ENCODE assay signal across 10 cellular contexts in genomic region chr2:156320491-156320896, GRCh38. TPM values are rescaled to one million over a fixed set of nuclear protein-coding genes. Genes with fewer than 3 reads are reported as not detected.
A peak's percentile ranks its signal among the peaks of the same experiment; 100 is the strongest.
DNase-seq lines count a peak whose midpoint lies in the region; ATAC-seq lines count a peak whose summit lies in the region.
"Had no signal": no experiment of that assay in that cellular context is flagged by ENCODE, and none has a peak within 500 bp of the region (broad histone marks: within the 10 kb centered on the region; RNA-seq: fewer than 3 reads in every experiment).

No MANE protein-coding gene starts in this region.

- DNase-seq in GM03348 (ENCODE audit: low spot score) (peak; percentile 30), adipocyte (ENCODE audit: low read depth) (peak; percentile 42), NCI-H2171 (lab: John Stamatoyannopoulos, UW) (no peak), NCI-H345 (lab: John Stamatoyannopoulos, UW) (no peak), NCI-H146 (lab: John Stamatoyannopoulos, UW) (no peak)
- DNase-seq: activated CD4-positive, alpha-beta T cell treated with anti-CD3 and anti-CD28 coated beads, Interleukin-2, amount 50 U/mL, for 4 hours had no signal

- H3K36me3 ChIP-seq in adipocyte (ENCODE audit: control insufficient read depth, insufficient read depth, low read length, severe bottlenecking) (no peaks in the 10 kb centered on the region), skeletal muscle satellite cell (ENCODE audit: insufficient read depth, low read length) (no peaks in the 10 kb centered on the region)

- H3K4me1 ChIP-seq in adipocyte (ENCODE audit: control insufficient read depth, insufficient read depth, low read length) (peaks cover 15% of the 10 kb centered on the region), skeletal muscle satellite cell (ENCODE audit: control insufficient read depth, insufficient read depth, low read length) (peaks cover 23% of the 10 kb centered on the region)

- no peak for ATAC-seq in GM18511 (IDR thresholded peaks at IDR 0.05; ENCODE audit: unreplicated experiment)

- H3K9me3 ChIP-seq in adipocyte (ENCODE audit: control insufficient read depth, low read length) = peaks cover 6% of the 10 kb centered on the region
- H3K9me3 ChIP-seq in skeletal muscle satellite cell (replicated peaks; ENCODE audit: low read length) = no peaks in the 10 kb centered on the region

- peak overlapping the region; percentile 84 for H3K4me3 ChIP-seq in adipocyte (ENCODE audit: low read length)
- peak overlapping the region; percentile 21 for H3K4me3 ChIP-seq in iPS-11a (ENCODE audit: low read depth, low read length)
- H3K4me3 ChIP-seq in skeletal muscle satellite cell (ENCODE audit: low read length) = peak overlapping the region; percentile 66

- H3K27me3 ChIP-seq in adipocyte (replicated peaks; ENCODE audit: control insufficient read depth, insufficient read depth, low read length) = peaks cover 27% of the 10 kb centered on the region
- H3K27me3 ChIP-seq in skeletal muscle satellite cell (ENCODE audit: control insufficient read depth, insufficient read depth, low read length) = peaks cover 31% of the 10 kb centered on the region

- peak overlapping the region; percentile 84 for H3K4me2 ChIP-seq in skeletal muscle satellite cell (ENCODE audit: low read length)
- H3K4me2 ChIP-seq: KMS-11 had no signal

- peak overlapping the region; percentile 33 for H3K9ac ChIP-seq in adipocyte (ENCODE audit: low read length)
- H3K9ac ChIP-seq in skeletal muscle satellite cell (ENCODE audit: low read depth, low read length) = peak overlapping the region; percentile 27
- H3K9ac ChIP-seq: KMS-11 had no signal

RNA-seq across cellular contexts. Expression of gene NR4A2, which starts 12.0 kb away (rescaled TPM):
- 0.22 and 0.25 TPM in 2 replicates for total RNA-seq in skeletal muscle satellite cell (2012; rRNA removed)

Comparison
In these comparisons a context has a peak if more than half of its experiments do, and no peak if none do; other contexts are left out.
1. DNase-seq: peak in GM03348 (single experiment) and adipocyte (single experiment); none in NCI-H2171 (single experiment), NCI-H345 (single experiment) and NCI-H146 (single experiment).
2. H3K4me3 ChIP-seq: peak in every context shown above with its lines; median percentile 84 in adipocyte; 66 in skeletal muscle satellite cell; 21 in iPS-11a.